ENCODE assay signal across 1 cellular context in the genomic region with DNA sequence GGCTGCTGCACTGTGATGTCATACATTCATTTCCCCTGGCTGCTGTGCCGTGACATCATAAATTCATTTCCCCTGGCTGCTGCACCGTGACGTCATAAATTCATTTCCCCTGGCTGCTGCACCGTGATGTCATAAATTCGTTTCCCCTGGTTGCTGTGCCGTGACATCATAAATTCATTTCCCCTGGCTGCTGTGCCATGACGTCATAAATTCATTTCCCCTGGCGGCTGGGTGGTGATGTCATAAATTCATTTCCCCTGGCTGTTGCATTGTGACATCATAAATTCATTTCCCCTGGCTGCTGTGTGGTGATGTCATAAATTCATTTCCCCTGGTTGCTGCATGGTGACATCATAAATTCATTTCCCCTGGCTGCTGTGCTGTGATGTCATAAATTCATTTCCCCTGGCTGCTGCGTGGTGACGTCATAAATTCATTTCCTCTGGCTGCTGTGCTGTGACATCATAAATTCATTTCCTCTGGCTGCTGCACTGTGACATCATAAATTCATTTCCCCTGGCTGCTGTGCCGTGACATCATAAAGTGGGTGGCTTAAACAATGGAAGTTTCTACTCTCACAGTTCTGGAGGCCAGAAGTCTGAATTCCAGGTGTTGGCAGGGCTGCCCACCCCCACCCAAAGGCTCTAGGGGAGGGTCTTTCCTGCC.
TF ChIP-seq lines count a peak whose summit lies in the region.

No MANE protein-coding gene starts in this region.

TF ChIP-seq in H1, 55 proteins besides CTCF, POLR2A, EP300 and RAD21:
- no peak for TF ChIP-seq BRCA1 (IDR thresholded peaks at IDR 0.05; ENCODE audit: low read depth, low read length)
- TF ChIP-seq EGR1 (IDR thresholded peaks at IDR 0.05; ENCODE audit: borderline replicate concordance, low read depth, low read length): no peak
- TF ChIP-seq POLR2AphosphoS5 (IDR thresholded peaks at IDR 0.05; ENCODE audit: low read depth, low read length): no peak
- 0 out of 2 replicates have a peak, but pooled peaks have one; percentile 36 for TF ChIP-seq ATF2 (IDR thresholded peaks at IDR 0.05; ENCODE audit: low read length)
- no peak for TF ChIP-seq NANOG (IDR thresholded peaks at IDR 0.05; ENCODE audit: insufficient read depth, low read depth, low read length, poor library complexity, severe bottlenecking)
- no peak for TF ChIP-seq EZH2 (IDR thresholded peaks at IDR 0.05; ENCODE audit: low read depth, low read length, severe bottlenecking)
- TF ChIP-seq CREB1 (IDR thresholded peaks at IDR 0.05): peak; percentile 78
- TF ChIP-seq JUN (IDR thresholded peaks at IDR 0.05; ENCODE audit: low read depth, low read length): no peak
- no peak for TF ChIP-seq BCL11A (IDR thresholded peaks at IDR 0.05; ENCODE audit: low read depth in 2 of 2, low read length in 2 of 2)
- no peak for TF ChIP-seq SP1 (IDR thresholded peaks at IDR 0.05; ENCODE audit: low read depth, low read length)
- no peak for TF ChIP-seq KDM5A (IDR thresholded peaks at IDR 0.05; ENCODE audit: low read length)
- no peak for TF ChIP-seq RFX5 (IDR thresholded peaks at IDR 0.05; ENCODE audit: borderline replicate concordance, low read depth, low read length)
- TF ChIP-seq TAF7 (optimal IDR thresholded peaks at IDR 0.05; ENCODE audit: borderline replicate concordance, low read depth, low read length): no peak
